In the genomic region with DNA sequence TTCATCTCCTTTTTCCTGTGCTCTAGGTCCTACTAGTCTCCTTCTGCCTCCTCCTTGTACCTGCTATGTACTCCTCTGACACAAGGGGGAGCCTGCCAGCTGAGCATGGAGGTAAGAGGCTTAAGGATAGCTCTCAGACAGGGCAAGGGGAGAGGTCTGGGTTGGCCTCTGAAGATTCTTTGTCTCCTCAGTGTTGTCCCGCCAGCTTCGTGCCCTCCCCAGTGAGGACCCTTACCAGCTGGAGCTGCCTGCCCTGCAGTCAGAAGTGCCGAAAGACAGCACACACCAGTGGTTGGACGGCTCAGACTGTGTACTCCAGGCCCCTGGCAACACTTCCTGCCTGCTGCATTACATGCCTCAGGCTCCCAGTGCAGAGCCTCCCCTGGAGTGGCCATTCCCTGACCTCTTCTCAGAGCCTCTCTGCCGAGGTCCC, we compare ENCODE assay signal across 9 cellular contexts. TPM values are rescaled to one million over a fixed set of nuclear protein-coding genes. Genes with fewer than 3 reads are reported as not detected.
DNase-seq lines count a peak whose midpoint lies in the region; ATAC-seq, FAIRE-seq and TF ChIP-seq lines count a peak whose summit lies in the region.
"Had no signal": no experiment of that assay in that cellular context is flagged by ENCODE, and none has a peak within 500 bp of the region (broad histone marks: within the 10 kb centered on the region; RNA-seq: fewer than 3 reads in every experiment).

No MANE protein-coding gene starts in this region.

- H3K4me1 ChIP-seq in PC-3 (ENCODE audit: insufficient read depth, low read length) (peaks cover 14% of the 10 kb centered on the region), pancreas (peaks cover 8 to 12% (median 12%) of the 10 kb centered on the region in 3 donors)

- peaks cover 28% of the 10 kb centered on the region for H3K36me3 Mint-ChIP-seq in activated T-cell treated with anti-CD3 and anti-CD28 coated beads, Interleukin-2, amount 50 U/mL, for 4 hours (ENCODE audit: insufficient read depth)

- intact Hi-C loops in PC-3 (cut with micrococcal nuclease): loop anchor here (1.0 kb wide), 1 partner anchor 51 kb away; no protein-coding TSS in a partner anchor
- intact Hi-C loops in pancreas (cut with DNase I): no loop called here

- H3K4me2 ChIP-seq in PC-3 (ENCODE audit: low read length): no peak overlapping the region

- H3K9me3 Mint-ChIP-seq in activated T-cell treated with anti-CD3 and anti-CD28 coated beads, Interleukin-2, amount 50 U/mL, for 4 hours: no peaks in the 10 kb centered on the region
- H3K9me3 Mint-ChIP-seq: activated naive CD4-positive, alpha-beta T cell treated with anti-CD3 and anti-CD28 coated beads, Interleukin-2, amount 50 U/mL, for 72 hours had no signal

- peak; percentile 16 for ATAC-seq in PC-3
- no peak for ATAC-seq in activated T-cell treated with anti-CD3 and anti-CD28 coated beads, Interleukin-2, amount 50 U/mL, for 4 hours
- ATAC-seq in pancreas: peak in 2 of 4 donors; percentile 10 to 18
- ATAC-seq in HG03457 (IDR thresholded peaks at IDR 0.05; ENCODE audit: unreplicated experiment): no peak
- no peak for ATAC-seq in GM18858 (IDR thresholded peaks at IDR 0.05; ENCODE audit: unreplicated experiment)
- ATAC-seq: activated naive CD4-positive, alpha-beta T cell treated with anti-CD3 and anti-CD28 coated beads, Interleukin-2, amount 50 U/mL, for 72 hours had no signal

- H3K4me1 Mint-ChIP-seq in activated T-cell treated with anti-CD3 and anti-CD28 coated beads, Interleukin-2, amount 50 U/mL, for 4 hours (ENCODE audit: low read depth): peaks cover 21% of the 10 kb centered on the region

- no peaks in the 10 kb centered on the region for H3K9me2 ChIP-seq in PC-3 (replicated peaks; ENCODE audit: low read length)

- peaks cover 21% of the 10 kb centered on the region for H3K79me2 ChIP-seq in PC-3 (ENCODE audit: low read length)

- H3K27me3 ChIP-seq in PC-3 (ENCODE audit: low read length) (no peaks in the 10 kb centered on the region), pancreas (no peaks in the 10 kb centered on the region)

- no TSS peak for BruUV-seq in PC-3 (replicated peaks; lab: Mats Ljungman, UMichigan)

- no peaks in the 10 kb centered on the region for H3F3A ChIP-seq in PC-3 (ENCODE audit: low read length, unreplicated experiment)

- CTCF ChIA-PET in PC-3 (lab: Charles Lee): interaction anchor here (0.6 kb wide), 1 partner anchor 142 kb away, joined by 3 read pairs; no protein-coding TSS in a partner anchor

- no peak overlapping the region for H3K4me3 Mint-ChIP-seq in activated T-cell treated with anti-CD3 and anti-CD28 coated beads, Interleukin-2, amount 50 U/mL, for 4 hours

- H3K36me3 ChIP-seq in PC-3 (ENCODE audit: low read depth, low read length) (peaks cover 44% of the 10 kb centered on the region), pancreas (peaks cover 3 to 52% (median 38%) of the 10 kb centered on the region in 3 donors)

- no peaks in the 10 kb centered on the region for H3K27me3 Mint-ChIP-seq in activated T-cell treated with anti-CD3 and anti-CD28 coated beads, Interleukin-2, amount 50 U/mL, for 4 hours (ENCODE audit: low read depth)

- TF ChIP-seq CTCF in PC-3 (conservative IDR thresholded peaks at IDR 0.05; ENCODE audit: low read depth, low read length) (peak; percentile 74), fibroblast of the aortic adventitia (IDR thresholded peaks at IDR 0.05; ENCODE audit: insufficient read depth, low read length) (peak; percentile 96), pancreas (IDR thresholded peaks at IDR 0.05) (peak; percentile 35 to 59 (median 55))

- WGBS in pancreas, 2 donors: 49 to 52% methylated on average over 5 of the region's 5 CpGs

- H4K20me1 ChIP-seq in PC-3 (ENCODE audit: low read length): no peaks in the 10 kb centered on the region

- no peak overlapping the region for H2AFZ ChIP-seq in PC-3 (ENCODE audit: low read length)

- H3K9ac ChIP-seq in PC-3 (ENCODE audit: low read length): no peak overlapping the region

- H3K27ac ChIP-seq in PC-3 (ENCODE audit: low read length) (no peak overlapping the region), pancreas (no peak overlapping the region)

- H3K9me3 ChIP-seq in PC-3 (ENCODE audit: low read length): no peaks in the 10 kb centered on the region
- H3K9me3 ChIP-seq in pancreas: no peaks in the 10 kb centered on the region

- POLR2A ChIA-PET in PC-3 (lab: Charles Lee; ENCODE audit: unreplicated experiment): no interaction called here

- DNase-seq in DMS79 (lab: John Stamatoyannopoulos, UW) (peak; percentile 43), HuH-7.5 (ENCODE audit: low spot score) (peak; percentile 69), PC-3 (peak; percentile 76), fibroblast of the aortic adventitia (ENCODE audit: low read depth) (peak; percentile 79), pancreas (peak; percentile 41 to 70 (median 56))
- peak; percentile 58 for DNase-seq in activated T-cell treated with anti-CD3 and anti-CD28 coated beads, Interleukin-2, amount 50 U/mL, for 4 hours

- no peak overlapping the region for H3K4me3 ChIP-seq in PC-3 (ENCODE audit: low read length)
- H3K4me3 ChIP-seq in fibroblast of the aortic adventitia (ENCODE audit: low read depth, low read length): no peak overlapping the region
- H3K4me3 ChIP-seq in pancreas: no peak overlapping the region

- no peak for FAIRE-seq in pancreas (lab: Jason Lieb, UNC)

RNA-seq across cellular contexts. Expression of a gene that starts 3.8 kb away (rescaled TPM):
- 34.8 and 47.1 TPM in 2 replicates for total RNA-seq in PC-3 (2014; rRNA removed)
- total RNA-seq in activated T-cell treated with anti-CD3 and anti-CD28 coated beads, Interleukin-2, amount 50 U/mL, for 4 hours: 10 to 100 TPM; 22.9 to 27.5 (median 23.6) TPM
- total RNA-seq in fibroblast of the aortic adventitia (ENCODE audit: low replicate concordance): 56.1 and 68.3 TPM in 2 replicates
- 10 to 100 TPM; 15.7 to 24.3 (median 18.8) TPM for total RNA-seq in pancreas
- 10 to 100 TPM; 23.9 to 29.6 TPM for polyA plus RNA-seq in pancreas

RNA-seq across cellular contexts. Expression of a gene that starts 4.2 kb away (rescaled TPM):
- 118 and 153 TPM in 2 replicates for total RNA-seq in PC-3 (2014; rRNA removed)
- total RNA-seq in activated T-cell treated with anti-CD3 and anti-CD28 coated beads, Interleukin-2, amount 50 U/mL, for 4 hours: 100 to 1,000 TPM; 210 to 252 (median 230) TPM
- 287 and 513 TPM in 2 replicates for total RNA-seq in fibroblast of the aortic adventitia (ENCODE audit: low replicate concordance)
- total RNA-seq in pancreas: 100 to 1,000 TPM in 2 of 6 donors, 10 to 100 TPM in 4; 72.0 to 141 (median 86.6) TPM
- 10 to 100 TPM; 64.5 to 72.7 TPM for polyA plus RNA-seq in pancreas

RNA-seq across cellular contexts. Expression of a gene that starts 12.8 kb away (rescaled TPM):
- 60.9 and 81.7 TPM in 2 replicates for total RNA-seq in PC-3 (2014; rRNA removed)
- total RNA-seq in activated T-cell treated with anti-CD3 and anti-CD28 coated beads, Interleukin-2, amount 50 U/mL, for 4 hours: 10 to 100 TPM; 29.9 to 34.8 (median 33.2) TPM
- total RNA-seq in fibroblast of the aortic adventitia (ENCODE audit: low replicate concordance): 25.5 and 36.1 TPM in 2 replicates
- total RNA-seq in pancreas: 10 to 100 TPM; 22.0 to 40.6 (median 32.2) TPM
- 10 to 100 TPM; 69.5 to 91.3 TPM for polyA plus RNA-seq in pancreas

RNA-seq across cellular contexts. Expression of a gene that starts 12.9 kb away (rescaled TPM):
- 13.8 and 14.3 TPM in 2 replicates for total RNA-seq in PC-3 (2014; rRNA removed)
- total RNA-seq in activated T-cell treated with anti-CD3 and anti-CD28 coated beads, Interleukin-2, amount 50 U/mL, for 4 hours: 10 to 100 TPM; 14.3 to 15.3 (median 14.6) TPM
- 7.8 and 16.0 TPM in 2 replicates for total RNA-seq in fibroblast of the aortic adventitia (ENCODE audit: low replicate concordance)
- total RNA-seq in pancreas: 10 to 100 TPM; 12.7 to 18.3 (median 15.0) TPM
- polyA plus RNA-seq in pancreas: 1 to 10 TPM; 6.8 to 9.3 TPM

RNA-seq across cellular contexts. Expression of a gene that starts 17.9 kb away (rescaled TPM):
- total RNA-seq in PC-3 (2014; rRNA removed) (145 and 149 TPM in 2 replicates), fibroblast of the aortic adventitia (ENCODE audit: low replicate concordance) (not detected in 2 replicates), pancreas (1 to 10 TPM in 1 of 6 donors, under 1 TPM in 1, not detected in 4; 0.67 to 2.3 TPM)
- total RNA-seq in activated T-cell treated with anti-CD3 and anti-CD28 coated beads, Interleukin-2, amount 50 U/mL, for 4 hours: 1 to 10 TPM in 1 of 3 donors, under 1 TPM in 2; 0.84 to 1.4 (median 0.86) TPM
- polyA plus RNA-seq in pancreas: under 1 TPM in 1 of 2 donors, not detected in 1; 0.49 TPM
